ENCODE assay signal across 1 cellular context in the genomic region with DNA sequence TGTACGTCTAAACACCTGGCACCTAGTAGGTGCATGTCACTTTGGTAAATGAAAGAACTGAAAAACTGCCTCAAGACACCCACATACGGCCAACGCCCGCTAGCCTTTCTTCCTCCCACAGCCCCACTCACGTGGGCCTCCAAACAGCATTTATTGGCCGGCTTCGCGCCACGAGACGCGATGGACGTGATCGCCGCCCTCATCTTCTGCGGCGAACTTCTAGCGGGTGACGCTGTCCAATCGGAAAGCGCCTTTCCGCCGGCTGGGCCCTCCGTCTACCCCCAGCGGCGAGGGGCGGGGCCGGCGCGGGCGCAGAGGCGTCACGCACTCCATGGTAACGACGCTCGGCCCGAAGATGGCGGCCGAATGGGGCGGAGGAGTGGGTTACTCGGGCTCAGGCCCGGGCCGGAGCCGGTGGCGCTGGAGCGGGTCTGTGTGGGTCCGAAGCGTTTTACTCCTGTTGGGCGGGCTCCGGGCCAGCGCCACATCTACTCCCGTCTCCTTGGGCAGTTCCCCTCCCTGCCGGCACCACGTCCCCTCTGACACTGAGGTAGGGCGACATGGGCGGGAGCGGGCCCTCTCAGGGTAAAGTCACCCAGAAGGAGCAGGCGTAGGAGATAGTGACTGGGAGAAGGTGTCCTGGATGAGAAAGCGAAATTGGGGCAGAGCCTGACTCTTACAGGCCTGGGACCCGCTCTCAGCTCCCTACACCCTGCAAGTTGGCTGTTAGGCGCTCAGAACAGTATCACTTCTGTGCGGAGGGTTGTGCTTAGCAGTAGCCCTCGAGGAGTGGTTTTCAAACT.
TF ChIP-seq lines count a peak whose summit lies in the region.

A gene with protein sequence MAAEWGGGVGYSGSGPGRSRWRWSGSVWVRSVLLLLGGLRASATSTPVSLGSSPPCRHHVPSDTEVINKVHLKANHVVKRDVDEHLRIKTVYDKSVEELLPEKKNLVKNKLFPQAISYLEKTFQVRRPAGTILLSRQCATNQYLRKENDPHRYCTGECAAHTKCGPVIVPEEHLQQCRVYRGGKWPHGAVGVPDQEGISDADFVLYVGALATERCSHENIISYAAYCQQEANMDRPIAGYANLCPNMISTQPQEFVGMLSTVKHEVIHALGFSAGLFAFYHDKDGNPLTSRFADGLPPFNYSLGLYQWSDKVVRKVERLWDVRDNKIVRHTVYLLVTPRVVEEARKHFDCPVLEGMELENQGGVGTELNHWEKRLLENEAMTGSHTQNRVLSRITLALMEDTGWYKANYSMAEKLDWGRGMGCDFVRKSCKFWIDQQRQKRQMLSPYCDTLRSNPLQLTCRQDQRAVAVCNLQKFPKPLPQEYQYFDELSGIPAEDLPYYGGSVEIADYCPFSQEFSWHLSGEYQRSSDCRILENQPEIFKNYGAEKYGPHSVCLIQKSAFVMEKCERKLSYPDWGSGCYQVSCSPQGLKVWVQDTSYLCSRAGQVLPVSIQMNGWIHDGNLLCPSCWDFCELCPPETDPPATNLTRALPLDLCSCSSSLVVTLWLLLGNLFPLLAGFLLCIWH (plus strand): TSS at position 327 of the 803 bp plus-strand sequence. CDS start 29 bp downstream, at position 356.

TF ChIP-seq in K562, 482 proteins besides CTCF, POLR2A, EP300 and RAD21 (continued from another document and continues in another):
- TF ChIP-seq ZNF253 (CRISPR knock-in tag; conservative IDR thresholded peaks at IDR 0.05) (no peak), SREBF1 (IDR thresholded peaks at IDR 0.05; ENCODE audit: borderline replicate concordance, low read depth, low read length) (no peak), RFX7 (CRISPR knock-in tag; IDR thresholded peaks at IDR 0.05) (no peak), ZNF644 (tag; IDR thresholded peaks at IDR 0.05; ENCODE audit: low read depth) (no peak), POLR2H (tag; IDR thresholded peaks at IDR 0.05; ENCODE audit: low read depth) (peak; percentile 77), ZNF444 (CRISPR knock-in tag; IDR thresholded peaks at IDR 0.05) (no peak), TCFL5 (CRISPR knock-in tag; conservative IDR thresholded peaks at IDR 0.05) (no peak), SRF (CRISPR knock-in tag; IDR thresholded peaks at IDR 0.05) (peak in 1 of 2 experiments; percentile 21; a peak in 1 of 4 replicates), COPS2 (conservative IDR thresholded peaks at IDR 0.05) (no peak), BRF1 (IDR thresholded peaks at IDR 0.05; ENCODE audit: borderline replicate concordance, extremely low read depth, insufficient read length) (no peak), POLR2G (IDR thresholded peaks at IDR 0.05; ENCODE audit: low read depth, low read length) (peak; percentile 98), DIDO1 (tag; IDR thresholded peaks at IDR 0.05; ENCODE audit: low read depth) (no peak), ATF1 (CRISPR knock-in tag; IDR thresholded peaks at IDR 0.05) (no peak; the same call in 1 of the 2 replicates), ATF1 (tag; IDR thresholded peaks at IDR 0.05) (peak; percentile 97), ARID2 (IDR thresholded peaks at IDR 0.05) (no peak), CREBBP (IDR thresholded peaks at IDR 0.05; ENCODE audit: low read depth, low read length) (no peak), CHD4 (IDR thresholded peaks at IDR 0.05; ENCODE audit: insufficient read depth, insufficient replicate concordance, low read depth, low read length, poor library complexity, severe bottlenecking) (no peak), ZNF41 (CRISPR knock-in tag; conservative IDR thresholded peaks at IDR 0.05) (no peak), LEF1 (IDR thresholded peaks at IDR 0.05) (peak; percentile 26; the same call in 1 of the 2 replicates), FOXM1 (IDR thresholded peaks at IDR 0.05; ENCODE audit: low read depth) (no peak), FOXM1 (CRISPR knock-in tag; IDR thresholded peaks at IDR 0.05; ENCODE audit: low read depth) (no peak), ZNF589 (CRISPR knock-in tag; IDR thresholded peaks at IDR 0.05; ENCODE audit: low read depth) (peak; percentile 61; the same call in 1 of the 2 replicates), NBN (IDR thresholded peaks at IDR 0.05; ENCODE audit: low read depth) (peak; percentile 68; the same call in 1 of the 2 replicates), JUN (IDR thresholded peaks at IDR 0.05; ENCODE audit: borderline replicate concordance, low read depth, low read length) (peak; percentile 3; the same call in 1 of the 2 replicates), JUN (CRISPR knock-in tag; IDR thresholded peaks at IDR 0.05; ENCODE audit: borderline replicate concordance) (no peak), ZFP36 (IDR thresholded peaks at IDR 0.05; ENCODE audit: low read depth, low read length, partially characterized antibody) (no peak), MEF2A (IDR thresholded peaks at IDR 0.05; ENCODE audit: control insufficient read depth, low read depth, low read length) (no peak), TCF3 (CRISPR knock-in tag; IDR thresholded peaks at IDR 0.05) (no peak; the same call in 1 of the 2 replicates), NONO (IDR thresholded peaks at IDR 0.05; ENCODE audit: low read depth in 2 of 2, low read length in 1 of 2) (peak in 1 of 2 experiments; percentile 38; a peak in 1 of 4 replicates)
- TF ChIP-seq, protein P1, sequence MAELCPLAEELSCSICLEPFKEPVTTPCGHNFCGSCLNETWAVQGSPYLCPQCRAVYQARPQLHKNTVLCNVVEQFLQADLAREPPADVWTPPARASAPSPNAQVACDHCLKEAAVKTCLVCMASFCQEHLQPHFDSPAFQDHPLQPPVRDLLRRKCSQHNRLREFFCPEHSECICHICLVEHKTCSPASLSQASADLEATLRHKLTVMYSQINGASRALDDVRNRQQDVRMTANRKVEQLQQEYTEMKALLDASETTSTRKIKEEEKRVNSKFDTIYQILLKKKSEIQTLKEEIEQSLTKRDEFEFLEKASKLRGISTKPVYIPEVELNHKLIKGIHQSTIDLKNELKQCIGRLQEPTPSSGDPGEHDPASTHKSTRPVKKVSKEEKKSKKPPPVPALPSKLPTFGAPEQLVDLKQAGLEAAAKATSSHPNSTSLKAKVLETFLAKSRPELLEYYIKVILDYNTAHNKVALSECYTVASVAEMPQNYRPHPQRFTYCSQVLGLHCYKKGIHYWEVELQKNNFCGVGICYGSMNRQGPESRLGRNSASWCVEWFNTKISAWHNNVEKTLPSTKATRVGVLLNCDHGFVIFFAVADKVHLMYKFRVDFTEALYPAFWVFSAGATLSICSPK (IDR thresholded peaks at IDR 0.05; ENCODE audit: borderline replicate concordance) = no peak
- TF ChIP-seq, protein P2, sequence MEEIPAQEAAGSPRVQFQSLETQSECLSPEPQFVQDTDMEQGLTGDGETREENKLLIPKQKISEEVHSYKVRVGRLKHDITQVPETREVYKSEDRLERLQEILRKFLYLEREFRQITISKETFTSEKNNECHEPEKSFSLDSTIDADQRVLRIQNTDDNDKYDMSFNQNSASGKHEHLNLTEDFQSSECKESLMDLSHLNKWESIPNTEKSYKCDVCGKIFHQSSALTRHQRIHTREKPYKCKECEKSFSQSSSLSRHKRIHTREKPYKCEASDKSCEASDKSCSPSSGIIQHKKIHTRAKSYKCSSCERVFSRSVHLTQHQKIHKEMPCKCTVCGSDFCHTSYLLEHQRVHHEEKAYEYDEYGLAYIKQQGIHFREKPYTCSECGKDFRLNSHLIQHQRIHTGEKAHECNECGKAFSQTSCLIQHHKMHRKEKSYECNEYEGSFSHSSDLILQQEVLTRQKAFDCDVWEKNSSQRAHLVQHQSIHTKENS (CRISPR knock-in tag; IDR thresholded peaks at IDR 0.05) = no peak
- TF ChIP-seq, protein P3, sequence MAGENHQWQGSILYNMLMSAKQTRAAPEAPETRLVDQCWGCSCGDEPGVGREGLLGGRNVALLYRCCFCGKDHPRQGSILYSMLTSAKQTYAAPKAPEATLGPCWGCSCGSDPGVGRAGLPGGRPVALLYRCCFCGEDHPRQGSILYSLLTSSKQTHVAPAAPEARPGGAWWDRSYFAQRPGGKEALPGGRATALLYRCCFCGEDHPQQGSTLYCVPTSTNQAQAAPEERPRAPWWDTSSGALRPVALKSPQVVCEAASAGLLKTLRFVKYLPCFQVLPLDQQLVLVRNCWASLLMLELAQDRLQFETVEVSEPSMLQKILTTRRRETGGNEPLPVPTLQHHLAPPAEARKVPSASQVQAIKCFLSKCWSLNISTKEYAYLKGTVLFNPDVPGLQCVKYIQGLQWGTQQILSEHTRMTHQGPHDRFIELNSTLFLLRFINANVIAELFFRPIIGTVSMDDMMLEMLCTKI (IDR thresholded peaks at IDR 0.05; ENCODE audit: partially characterized antibody) = no peak
- TF ChIP-seq, protein P4, sequence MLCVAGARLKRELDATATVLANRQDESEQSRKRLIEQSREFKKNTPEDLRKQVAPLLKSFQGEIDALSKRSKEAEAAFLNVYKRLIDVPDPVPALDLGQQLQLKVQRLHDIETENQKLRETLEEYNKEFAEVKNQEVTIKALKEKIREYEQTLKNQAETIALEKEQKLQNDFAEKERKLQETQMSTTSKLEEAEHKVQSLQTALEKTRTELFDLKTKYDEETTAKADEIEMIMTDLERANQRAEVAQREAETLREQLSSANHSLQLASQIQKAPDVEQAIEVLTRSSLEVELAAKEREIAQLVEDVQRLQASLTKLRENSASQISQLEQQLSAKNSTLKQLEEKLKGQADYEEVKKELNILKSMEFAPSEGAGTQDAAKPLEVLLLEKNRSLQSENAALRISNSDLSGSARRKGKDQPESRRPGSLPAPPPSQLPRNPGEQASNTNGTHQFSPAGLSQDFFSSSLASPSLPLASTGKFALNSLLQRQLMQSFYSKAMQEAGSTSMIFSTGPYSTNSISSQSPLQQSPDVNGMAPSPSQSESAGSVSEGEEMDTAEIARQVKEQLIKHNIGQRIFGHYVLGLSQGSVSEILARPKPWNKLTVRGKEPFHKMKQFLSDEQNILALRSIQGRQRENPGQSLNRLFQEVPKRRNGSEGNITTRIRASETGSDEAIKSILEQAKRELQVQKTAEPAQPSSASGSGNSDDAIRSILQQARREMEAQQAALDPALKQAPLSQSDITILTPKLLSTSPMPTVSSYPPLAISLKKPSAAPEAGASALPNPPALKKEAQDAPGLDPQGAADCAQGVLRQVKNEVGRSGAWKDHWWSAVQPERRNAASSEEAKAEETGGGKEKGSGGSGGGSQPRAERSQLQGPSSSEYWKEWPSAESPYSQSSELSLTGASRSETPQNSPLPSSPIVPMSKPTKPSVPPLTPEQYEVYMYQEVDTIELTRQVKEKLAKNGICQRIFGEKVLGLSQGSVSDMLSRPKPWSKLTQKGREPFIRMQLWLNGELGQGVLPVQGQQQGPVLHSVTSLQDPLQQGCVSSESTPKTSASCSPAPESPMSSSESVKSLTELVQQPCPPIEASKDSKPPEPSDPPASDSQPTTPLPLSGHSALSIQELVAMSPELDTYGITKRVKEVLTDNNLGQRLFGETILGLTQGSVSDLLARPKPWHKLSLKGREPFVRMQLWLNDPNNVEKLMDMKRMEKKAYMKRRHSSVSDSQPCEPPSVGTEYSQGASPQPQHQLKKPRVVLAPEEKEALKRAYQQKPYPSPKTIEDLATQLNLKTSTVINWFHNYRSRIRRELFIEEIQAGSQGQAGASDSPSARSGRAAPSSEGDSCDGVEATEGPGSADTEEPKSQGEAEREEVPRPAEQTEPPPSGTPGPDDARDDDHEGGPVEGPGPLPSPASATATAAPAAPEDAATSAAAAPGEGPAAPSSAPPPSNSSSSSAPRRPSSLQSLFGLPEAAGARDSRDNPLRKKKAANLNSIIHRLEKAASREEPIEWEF (CRISPR knock-in tag; IDR thresholded peaks at IDR 0.05) = no peak
- TF ChIP-seq, protein P5, sequence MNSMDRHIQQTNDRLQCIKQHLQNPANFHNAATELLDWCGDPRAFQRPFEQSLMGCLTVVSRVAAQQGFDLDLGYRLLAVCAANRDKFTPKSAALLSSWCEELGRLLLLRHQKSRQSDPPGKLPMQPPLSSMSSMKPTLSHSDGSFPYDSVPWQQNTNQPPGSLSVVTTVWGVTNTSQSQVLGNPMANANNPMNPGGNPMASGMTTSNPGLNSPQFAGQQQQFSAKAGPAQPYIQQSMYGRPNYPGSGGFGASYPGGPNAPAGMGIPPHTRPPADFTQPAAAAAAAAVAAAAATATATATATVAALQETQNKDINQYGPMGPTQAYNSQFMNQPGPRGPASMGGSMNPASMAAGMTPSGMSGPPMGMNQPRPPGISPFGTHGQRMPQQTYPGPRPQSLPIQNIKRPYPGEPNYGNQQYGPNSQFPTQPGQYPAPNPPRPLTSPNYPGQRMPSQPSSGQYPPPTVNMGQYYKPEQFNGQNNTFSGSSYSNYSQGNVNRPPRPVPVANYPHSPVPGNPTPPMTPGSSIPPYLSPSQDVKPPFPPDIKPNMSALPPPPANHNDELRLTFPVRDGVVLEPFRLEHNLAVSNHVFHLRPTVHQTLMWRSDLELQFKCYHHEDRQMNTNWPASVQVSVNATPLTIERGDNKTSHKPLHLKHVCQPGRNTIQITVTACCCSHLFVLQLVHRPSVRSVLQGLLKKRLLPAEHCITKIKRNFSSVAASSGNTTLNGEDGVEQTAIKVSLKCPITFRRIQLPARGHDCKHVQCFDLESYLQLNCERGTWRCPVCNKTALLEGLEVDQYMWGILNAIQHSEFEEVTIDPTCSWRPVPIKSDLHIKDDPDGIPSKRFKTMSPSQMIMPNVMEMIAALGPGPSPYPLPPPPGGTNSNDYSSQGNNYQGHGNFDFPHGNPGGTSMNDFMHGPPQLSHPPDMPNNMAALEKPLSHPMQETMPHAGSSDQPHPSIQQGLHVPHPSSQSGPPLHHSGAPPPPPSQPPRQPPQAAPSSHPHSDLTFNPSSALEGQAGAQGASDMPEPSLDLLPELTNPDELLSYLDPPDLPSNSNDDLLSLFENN (IDR thresholded peaks at IDR 0.05; ENCODE audit: low read depth in 2 of 2, low read length in 2 of 2) = peak in 1 of 2 experiments; percentile 19; a peak in 1 of 4 replicates
- TF ChIP-seq, protein P6, sequence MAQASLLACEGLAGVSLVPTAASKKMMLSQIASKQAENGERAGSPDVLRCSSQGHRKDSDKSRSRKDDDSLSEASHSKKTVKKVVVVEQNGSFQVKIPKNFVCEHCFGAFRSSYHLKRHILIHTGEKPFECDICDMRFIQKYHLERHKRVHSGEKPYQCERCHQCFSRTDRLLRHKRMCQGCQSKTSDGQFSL (CRISPR knock-in tag; IDR thresholded peaks at IDR 0.05) = no peak
- TF ChIP-seq, protein P6 (tag; IDR thresholded peaks at IDR 0.05) = no peak
- TF ChIP-seq, protein P7, sequence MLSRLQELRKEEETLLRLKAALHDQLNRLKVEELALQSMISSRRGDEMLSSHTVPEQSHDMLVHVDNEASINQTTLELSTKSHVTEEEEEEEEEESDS (CRISPR knock-in tag; IDR thresholded peaks at IDR 0.05) = no peak
- TF ChIP-seq, protein P8, sequence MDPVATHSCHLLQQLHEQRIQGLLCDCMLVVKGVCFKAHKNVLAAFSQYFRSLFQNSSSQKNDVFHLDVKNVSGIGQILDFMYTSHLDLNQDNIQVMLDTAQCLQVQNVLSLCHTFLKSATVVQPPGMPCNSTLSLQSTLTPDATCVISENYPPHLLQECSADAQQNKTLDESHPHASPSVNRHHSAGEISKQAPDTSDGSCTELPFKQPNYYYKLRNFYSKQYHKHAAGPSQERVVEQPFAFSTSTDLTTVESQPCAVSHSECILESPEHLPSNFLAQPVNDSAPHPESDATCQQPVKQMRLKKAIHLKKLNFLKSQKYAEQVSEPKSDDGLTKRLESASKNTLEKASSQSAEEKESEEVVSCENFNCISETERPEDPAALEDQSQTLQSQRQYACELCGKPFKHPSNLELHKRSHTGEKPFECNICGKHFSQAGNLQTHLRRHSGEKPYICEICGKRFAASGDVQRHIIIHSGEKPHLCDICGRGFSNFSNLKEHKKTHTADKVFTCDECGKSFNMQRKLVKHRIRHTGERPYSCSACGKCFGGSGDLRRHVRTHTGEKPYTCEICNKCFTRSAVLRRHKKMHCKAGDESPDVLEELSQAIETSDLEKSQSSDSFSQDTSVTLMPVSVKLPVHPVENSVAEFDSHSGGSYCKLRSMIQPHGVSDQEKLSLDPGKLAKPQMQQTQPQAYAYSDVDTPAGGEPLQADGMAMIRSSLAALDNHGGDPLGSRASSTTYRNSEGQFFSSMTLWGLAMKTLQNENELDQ (CRISPR knock-in tag; IDR thresholded peaks at IDR 0.05; ENCODE audit: borderline replicate concordance) = no peak
